ENCODE assay signal across 14 cellular contexts in the genomic region with DNA sequence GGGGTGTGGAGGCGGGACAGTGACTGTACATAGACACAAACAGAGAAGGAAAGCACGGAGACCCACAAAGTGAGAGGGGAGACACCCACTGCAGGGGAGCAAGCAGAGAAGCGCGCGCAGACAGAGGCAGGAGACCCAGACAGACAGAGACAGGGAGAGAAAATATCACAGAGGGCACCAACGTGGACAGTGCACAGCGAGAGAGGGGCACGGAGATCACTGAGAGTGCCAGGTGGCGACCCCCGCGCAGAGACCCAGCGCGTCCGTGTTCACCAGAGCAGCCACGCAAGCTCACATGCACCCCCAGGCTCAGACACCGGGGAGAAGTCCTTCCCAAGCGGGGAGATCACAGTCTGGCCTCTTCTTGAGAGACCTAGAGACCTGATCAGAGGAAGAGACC.
DNase-seq lines count a peak whose midpoint lies in the region; ATAC-seq lines count a peak whose summit lies in the region.
"Had no signal": no experiment of that assay in that cellular context is flagged by ENCODE, and none has a peak within 500 bp of the region (broad histone marks: within the 10 kb centered on the region; RNA-seq: fewer than 3 reads in every experiment).

No MANE protein-coding gene starts in this region.

- no peak overlapping the region for H3K27ac Mint-ChIP-seq in activated naive CD4-positive, alpha-beta T cell treated with anti-CD3 and anti-CD28 coated beads, Interleukin-2, amount 50 U/mL, for 24 hours
- H3K27ac Mint-ChIP-seq in stimulated activated naive CD8-positive, alpha-beta T cell treated with anti-CD3 and anti-CD28 coated beads, Interleukin-15, amount 100 ng/mL, for 72 hours, result no peak overlapping the region

- H3K4me1 Mint-ChIP-seq in activated naive CD4-positive, alpha-beta T cell treated with anti-CD3 and anti-CD28 coated beads, Interleukin-2, amount 50 U/mL, for 24 hours, result peaks cover 24% of the 10 kb centered on the region
- H3K4me1 Mint-ChIP-seq in stimulated activated naive CD8-positive, alpha-beta T cell treated with anti-CD3 and anti-CD28 coated beads, Interleukin-15, amount 100 ng/mL, for 72 hours, result peaks cover 38% of the 10 kb centered on the region

- no peak overlapping the region for H3K9ac ChIP-seq in iPS-18a (ENCODE audit: low read length)

- H3K36me3 Mint-ChIP-seq in activated naive CD4-positive, alpha-beta T cell treated with anti-CD3 and anti-CD28 coated beads, Interleukin-2, amount 50 U/mL, for 24 hours, result no peaks in the 10 kb centered on the region

- H3K4me3 Mint-ChIP-seq in activated naive CD4-positive, alpha-beta T cell treated with anti-CD3 and anti-CD28 coated beads, Interleukin-2, amount 50 U/mL, for 24 hours, result peak overlapping the region; percentile 45
- peak overlapping the region; percentile 1 to 38 for H3K4me3 Mint-ChIP-seq in stimulated activated naive CD8-positive, alpha-beta T cell treated with anti-CD3 and anti-CD28 coated beads, Interleukin-15, amount 100 ng/mL, for 72 hours

- H3K9me3 ChIP-seq in iPS-18a (ENCODE audit: control insufficient read depth, low read depth, low read length), result no peaks in the 10 kb centered on the region
- H3K9me3 ChIP-seq: breast epithelium, uterus had no signal

- H3K9me3 Mint-ChIP-seq in activated naive CD4-positive, alpha-beta T cell treated with anti-CD3 and anti-CD28 coated beads, Interleukin-2, amount 50 U/mL, for 24 hours, result no peaks in the 10 kb centered on the region
- H3K9me3 Mint-ChIP-seq in stimulated activated naive CD8-positive, alpha-beta T cell treated with anti-CD3 and anti-CD28 coated beads, Interleukin-15, amount 100 ng/mL, for 72 hours, result no peaks in the 10 kb centered on the region

- H3K27me3 Mint-ChIP-seq in activated naive CD4-positive, alpha-beta T cell treated with anti-CD3 and anti-CD28 coated beads, Interleukin-2, amount 50 U/mL, for 24 hours, result peaks cover 63% of the 10 kb centered on the region
- peaks cover 87% of the 10 kb centered on the region for H3K27me3 Mint-ChIP-seq in stimulated activated naive CD8-positive, alpha-beta T cell treated with anti-CD3 and anti-CD28 coated beads, Interleukin-15, amount 100 ng/mL, for 72 hours

- no peaks in the 10 kb centered on the region for H3K36me3 ChIP-seq in iPS-18a (ENCODE audit: control insufficient read depth, low read depth, low read length)
- H3K36me3 ChIP-seq: breast epithelium, uterus had no signal

- peak; percentile 18 for ATAC-seq in stimulated activated naive CD8-positive, alpha-beta T cell treated with anti-CD3 and anti-CD28 coated beads, Interleukin-15, amount 100 ng/mL, for 72 hours
- ATAC-seq in GM21576 (IDR thresholded peaks at IDR 0.05; ENCODE audit: unreplicated experiment) (no peak), GM19395 (IDR thresholded peaks at IDR 0.05; ENCODE audit: unreplicated experiment) (no peak)

- H3K27me3 ChIP-seq in iPS-18a (ENCODE audit: control insufficient read depth, insufficient read depth, low read length), result peaks cover 40% of the 10 kb centered on the region

- H3K27ac ChIP-seq in angular gyrus (ENCODE audit: low read depth, low read length) (peak overlapping the region; percentile 51), iPS-18a (ENCODE audit: low read length) (no peak overlapping the region)
- H3K27ac ChIP-seq: breast epithelium, epithelial cell of prostate, uterus had no signal

- no peak for DNase-seq in activated naive CD4-positive, alpha-beta T cell (lab: John Stamatoyannopoulos, UW)
- DNase-seq in stimulated activated naive CD8-positive, alpha-beta T cell treated with anti-CD3 and anti-CD28 coated beads, Interleukin-15, amount 100 ng/mL, for 72 hours, result no peak
- DNase-seq in T1000 (lab: John Stamatoyannopoulos, UW), result no peak
- DNase-seq: ACHN; NCI-H1417 treated with DMSO at 0.1 percent for 48 hours; NK-92 treated with Interleukin-12 subunit alpha and Interleukin-12 subunit beta, amount 100 ng/mL, for 24 hours had no signal

- peak overlapping the region; percentile 60 for H3K4me3 ChIP-seq in iPS-18a (ENCODE audit: low read length)
- H3K4me3 ChIP-seq: uterus had no signal

- H3K4me1 ChIP-seq in iPS-18a (ENCODE audit: control insufficient read depth, low read depth, low read length), result peaks cover 8% of the 10 kb centered on the region
- H3K4me1 ChIP-seq: breast epithelium had no signal
